In genomic region chr7:140062528-140063299, GRCh38 we compare ENCODE assay signal across 8 cellular contexts.
A peak's percentile ranks its signal among the peaks of the same experiment; 100 is the strongest.
DNase-seq lines count a peak whose midpoint lies in the region; ATAC-seq and TF ChIP-seq lines count a peak whose summit lies in the region.

A gene with protein sequence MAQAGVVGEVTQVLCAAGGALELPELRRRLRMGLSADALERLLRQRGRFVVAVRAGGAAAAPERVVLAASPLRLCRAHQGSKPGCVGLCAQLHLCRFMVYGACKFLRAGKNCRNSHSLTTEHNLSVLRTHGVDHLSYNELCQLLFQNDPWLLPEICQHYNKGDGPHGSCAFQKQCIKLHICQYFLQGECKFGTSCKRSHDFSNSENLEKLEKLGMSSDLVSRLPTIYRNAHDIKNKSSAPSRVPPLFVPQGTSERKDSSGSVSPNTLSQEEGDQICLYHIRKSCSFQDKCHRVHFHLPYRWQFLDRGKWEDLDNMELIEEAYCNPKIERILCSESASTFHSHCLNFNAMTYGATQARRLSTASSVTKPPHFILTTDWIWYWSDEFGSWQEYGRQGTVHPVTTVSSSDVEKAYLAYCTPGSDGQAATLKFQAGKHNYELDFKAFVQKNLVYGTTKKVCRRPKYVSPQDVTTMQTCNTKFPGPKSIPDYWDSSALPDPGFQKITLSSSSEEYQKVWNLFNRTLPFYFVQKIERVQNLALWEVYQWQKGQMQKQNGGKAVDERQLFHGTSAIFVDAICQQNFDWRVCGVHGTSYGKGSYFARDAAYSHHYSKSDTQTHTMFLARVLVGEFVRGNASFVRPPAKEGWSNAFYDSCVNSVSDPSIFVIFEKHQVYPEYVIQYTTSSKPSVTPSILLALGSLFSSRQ (minus strand): TSS chr7:140062951. CDS start chr7:140062847, 104 bp downstream.

- H3K27me3 ChIP-seq in brain microvascular endothelial cell (replicated peaks) (no peaks in the 10 kb centered on the region), iPS-20b (ENCODE audit: insufficient read depth, low read length) (peaks cover 46% of the 10 kb centered on the region)

- H3K27ac ChIP-seq in brain microvascular endothelial cell (peak within 1 kb of the TSS; percentile 66), iPS-20b (ENCODE audit: low read length) (no peak within 1 kb of the TSS), skin epidermis (peak within 1 kb of the TSS; percentile 79 to 97 (median 93))

- H3K4me3 ChIP-seq in brain microvascular endothelial cell (ENCODE audit: low read depth, low read length) (peak within 1 kb of the TSS; percentile 65), iPS-20b (ENCODE audit: low read length) (peak within 1 kb of the TSS; percentile 74), skin epidermis (peak within 1 kb of the TSS; percentile 45 to 90 (median 73))

- no peaks in the 10 kb centered on the region; the same call in 1 of the 2 replicates for H3K9me3 ChIP-seq in iPS-20b (ENCODE audit: insufficient read depth, low read depth, low read length)

- H3K36me3 ChIP-seq in brain microvascular endothelial cell (replicated peaks) (no peaks in the 10 kb centered on the region), iPS-20b (ENCODE audit: insufficient read depth, low read depth, low read length) (no peaks in the 10 kb centered on the region)

- no peak for TF ChIP-seq CTCF in brain microvascular endothelial cell (IDR thresholded peaks at IDR 0.05; ENCODE audit: low read depth, low read length, missing control alignments)

- peak within 1 kb of the TSS; percentile 53; the same call in 1 of the 2 replicates for H3K9ac ChIP-seq in iPS-20b (ENCODE audit: low read depth, low read length)

- DNase-seq in NCI-H146 treated with DMSO at 0.1 percent for 48 hours (lab: John Stamatoyannopoulos, UW; ENCODE audit: unreplicated experiment): peak; percentile 34
- peak; percentile 80 for DNase-seq in UCSD-AML1 (lab: John Stamatoyannopoulos, UW; ENCODE audit: unreplicated experiment)
- DNase-seq in brain microvascular endothelial cell: peak; percentile 76
- DNase-seq in cortex of kidney (lab: John Stamatoyannopoulos, UW): no peak

- peak; percentile 93 for ATAC-seq in GM18498 (IDR thresholded peaks at IDR 0.05; ENCODE audit: unreplicated experiment)
- peak; percentile 90 for ATAC-seq in HG02840 (IDR thresholded peaks at IDR 0.05; ENCODE audit: low FRiP score, unreplicated experiment)

- H3K4me1 ChIP-seq in iPS-20b (ENCODE audit: insufficient read depth, low read length): no peaks in the 10 kb centered on the region; the same call in 1 of the 2 replicates

- in situ Hi-C loops in brain microvascular endothelial cell (cut with HindIII; ENCODE audit: low pct_ligation_motif_present, low sequenced_read_pairs): no loop called here
